In the genomic region with DNA sequence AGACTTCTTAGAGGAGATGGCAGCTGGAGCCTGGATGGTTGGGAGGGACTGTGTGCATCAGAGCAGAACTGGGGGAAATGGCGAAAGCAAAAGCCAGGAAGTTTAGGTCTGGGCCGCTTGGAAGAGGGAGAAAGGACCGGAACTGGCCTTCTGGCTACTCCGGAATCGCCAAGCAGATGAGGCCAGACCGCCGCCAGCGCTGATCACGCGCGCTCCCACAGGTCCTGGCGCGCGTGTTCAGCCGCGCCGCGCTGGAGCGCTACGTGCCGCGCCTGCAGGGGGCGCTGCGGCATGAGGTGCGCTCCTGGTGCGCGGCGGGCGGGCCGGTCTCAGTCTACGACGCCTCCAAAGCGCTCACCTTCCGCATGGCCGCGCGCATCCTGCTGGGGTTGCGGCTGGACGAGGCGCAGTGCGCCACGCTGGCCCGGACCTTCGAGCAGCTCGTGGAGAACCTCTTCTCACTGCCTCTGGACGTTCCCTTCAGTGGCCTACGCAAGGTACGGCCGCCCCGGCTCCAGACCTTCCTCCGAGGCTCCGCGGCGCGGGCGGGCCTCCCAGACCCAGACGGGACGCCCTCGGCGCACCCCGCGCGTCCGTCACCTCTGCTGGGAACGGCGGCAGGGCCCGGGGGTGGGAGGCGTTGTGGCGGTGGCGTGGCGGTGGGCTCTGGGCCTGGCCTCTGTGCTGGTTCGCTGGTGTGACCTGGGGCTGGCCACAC, we compare ENCODE assay signal across 8 cellular contexts. TPM values are rescaled to one million over a fixed set of nuclear protein-coding genes. Genes with fewer than 3 reads are reported as not detected.
DNase-seq lines count a peak whose midpoint lies in the region; ATAC-seq, FAIRE-seq and TF ChIP-seq lines count a peak whose summit lies in the region.

No MANE protein-coding gene starts in this region.

- H3K9me3 Mint-ChIP-seq in astrocyte (ENCODE audit: unreplicated experiment) = peaks cover 26% of the 10 kb centered on the region

- DNase-seq in D341Med (ENCODE audit: low spot score) = peak; percentile 68
- DNase-seq in astrocyte (ENCODE audit: low read depth) = peak; percentile 28
- peak; percentile 78 for DNase-seq in iPS-NIHi7 (ENCODE audit: extremely low spot score)
- peak; percentile 35 to 53 for DNase-seq in stimulated activated CD4-positive, alpha-beta T cell treated with anti-CD3 and anti-CD28 coated beads, Interleukin-15, amount 100 ng/mL, for 48 hours (ENCODE audit: low read depth in 2 of 2)
- DNase-seq in RCC 7860 (ENCODE audit: low spot score) = no peak
- no peak for DNase-seq in superior temporal gyrus (ENCODE audit: extremely low spot score)
- DNase-seq in NCI-H2171 (lab: John Stamatoyannopoulos, UW) = no peak

- ATAC-seq in HG03342 (IDR thresholded peaks at IDR 0.05; ENCODE audit: unreplicated experiment) = peak; percentile 71

- no peak overlapping the region for H3K27ac ChIP-seq in astrocyte (ENCODE audit: low read depth, low read length)

- peak overlapping the region; percentile 54 for H2AFZ ChIP-seq in astrocyte (ENCODE audit: low read depth, low read length)

- peaks cover 18% of the 10 kb centered on the region for H3K4me1 ChIP-seq in astrocyte (ENCODE audit: insufficient read depth, low read length)

- peak overlapping the region; percentile 80 for H3K4me2 ChIP-seq in astrocyte (ENCODE audit: low read length)

- no peak for FAIRE-seq in astrocyte (lab: Jason Lieb, UNC)
- FAIRE-seq in RCC 7860 (lab: Jason Lieb, UNC) = no peak

- H3K9me3 ChIP-seq in astrocyte (ENCODE audit: insufficient read depth, low read depth, low read length) = peaks cover 5% of the 10 kb centered on the region

- no peaks in the 10 kb centered on the region for H3K36me3 Mint-ChIP-seq in astrocyte (ENCODE audit: low read depth, unreplicated experiment)

- no peaks in the 10 kb centered on the region for H3K36me3 ChIP-seq in astrocyte (ENCODE audit: insufficient read depth, low read length)

- H3K27me3 ChIP-seq in astrocyte (ENCODE audit: insufficient read depth, low read length) = peaks cover 75% of the 10 kb centered on the region

- peak overlapping the region; percentile 41 for H3K4me3 Mint-ChIP-seq in astrocyte (ENCODE audit: unreplicated experiment)

- H3K27me3 Mint-ChIP-seq in astrocyte (ENCODE audit: low read depth, unreplicated experiment) = peaks cover 75% of the 10 kb centered on the region

- H3K4me3 ChIP-seq in astrocyte (ENCODE audit: insufficient read depth, low read depth, low read length) = peak overlapping the region; percentile 29

- H3K79me2 ChIP-seq in astrocyte (ENCODE audit: insufficient read depth, low read length) = no peaks in the 10 kb centered on the region

- TF ChIP-seq CTCF in astrocyte (IDR thresholded peaks at IDR 0.05; ENCODE audit: insufficient read depth, low read depth, low read length) = peak; percentile 16

- H3K27ac Mint-ChIP-seq in astrocyte (ENCODE audit: unreplicated experiment) = no peak overlapping the region

- no peaks in the 10 kb centered on the region for H3K4me1 Mint-ChIP-seq in astrocyte (ENCODE audit: low read depth, unreplicated experiment)

- H4K20me1 ChIP-seq in astrocyte (ENCODE audit: insufficient read depth, low read length) = no peaks in the 10 kb centered on the region

- H3K9ac ChIP-seq in astrocyte (ENCODE audit: low read length) = no peak overlapping the region

RNA-seq across cellular contexts. Expression of a gene that starts 2.1 kb away (rescaled TPM):
- total RNA-seq in astrocyte = not detected in 2 replicates

RNA-seq across cellular contexts. Expression of a gene that starts 11.0 kb away (rescaled TPM):
- 0.18 and 0.53 TPM in 2 replicates for total RNA-seq in astrocyte

Comparison
In these comparisons a context has a peak if more than half of its experiments do, and no peak if none do; other contexts are left out.
1. DNase-seq: peak in D341Med (single experiment), astrocyte (single experiment), iPS-NIHi7 (single experiment) and stimulated activated CD4-positive, alpha-beta T cell treated with anti-CD3 and anti-CD28 coated beads, Interleukin-15, amount 100 ng/mL, for 48 hours (2 of 2); none in RCC 7860 (single experiment), superior temporal gyrus (single experiment) and NCI-H2171 (single experiment).